In genomic region chr6:166629628-166630027, GRCh38 we compare ENCODE assay signal across 1 cellular context.
TF ChIP-seq lines count a peak whose summit lies in the region.

No MANE protein-coding gene starts in this region.

TF ChIP-seq in K562, 482 proteins besides CTCF, POLR2A, EP300 and RAD21 (continued from another document and continues in another):
- TF ChIP-seq E2F8 (IDR thresholded peaks at IDR 0.05; ENCODE audit: low read depth, partially characterized antibody) (no peak), CC2D1A (IDR thresholded peaks at IDR 0.05) (no peak), POLR3G (IDR thresholded peaks at IDR 0.05; ENCODE audit: extremely low read depth, insufficient read length, insufficient replicate concordance) (no peak), KLF1 (tag; IDR thresholded peaks at IDR 0.05) (no peak), JUND (IDR thresholded peaks at IDR 0.05; ENCODE audit: borderline replicate concordance, low read depth, low read length) (no peak), JUND (tag; IDR thresholded peaks at IDR 0.05; ENCODE audit: borderline replicate concordance, low read depth, low read length) (no peak), HDAC3 (IDR thresholded peaks at IDR 0.05; ENCODE audit: borderline replicate concordance, partially characterized antibody) (no peak), ZNF699 (CRISPR knock-in tag; IDR thresholded peaks at IDR 0.05; ENCODE audit: insufficient replicate concordance) (no peak), KAT2B (IDR thresholded peaks at IDR 0.05; ENCODE audit: low read depth, low read length) (no peak), PATZ1 (CRISPR knock-in tag; IDR thresholded peaks at IDR 0.05; ENCODE audit: borderline replicate concordance) (no peak), ZFP36 (IDR thresholded peaks at IDR 0.05; ENCODE audit: low read depth, low read length, partially characterized antibody) (no peak), RFX7 (CRISPR knock-in tag; IDR thresholded peaks at IDR 0.05) (no peak), CBFA2T3 (IDR thresholded peaks at IDR 0.05) (peak; percentile 65), CCNT2 (IDR thresholded peaks at IDR 0.05; ENCODE audit: borderline replicate concordance, extremely low read depth, insufficient read length, low read depth, low read length) (no peak), XRCC5 (IDR thresholded peaks at IDR 0.05; ENCODE audit: low read depth, low read length) (no peak), PPARD (CRISPR knock-in tag; IDR thresholded peaks at IDR 0.05) (no peak), TRIM24 (IDR thresholded peaks at IDR 0.05) (no peak), ZKSCAN3 (CRISPR knock-in tag; IDR thresholded peaks at IDR 0.05) (no peak), TEAD2 (tag; IDR thresholded peaks at IDR 0.05) (no peak), ADNP (tag; IDR thresholded peaks at IDR 0.05) (no peak), HDGF (IDR thresholded peaks at IDR 0.05) (no peak), ZNF778 (CRISPR knock-in tag; IDR thresholded peaks at IDR 0.05) (no peak), TRIM28 (IDR thresholded peaks at IDR 0.05) (no peak), NUFIP1 (IDR thresholded peaks at IDR 0.05; ENCODE audit: partially characterized antibody) (no peak), ETV6 (IDR thresholded peaks at IDR 0.05; ENCODE audit: borderline replicate concordance in 1 of 2, low read depth in 2 of 2, low read length in 1 of 2) (no peak), ETV6 (CRISPR knock-in tag; IDR thresholded peaks at IDR 0.05; ENCODE audit: borderline replicate concordance) (no peak), ZC3H8 (IDR thresholded peaks at IDR 0.05) (no peak), CREB1 (IDR thresholded peaks at IDR 0.05) (no peak), CREB1 (CRISPR knock-in tag; IDR thresholded peaks at IDR 0.05) (peak; percentile 22; the same call in 1 of the 2 replicates), ZNF696 (CRISPR knock-in tag; conservative IDR thresholded peaks at IDR 0.05) (no peak), RB1 (IDR thresholded peaks at IDR 0.05; ENCODE audit: low read depth) (no peak), KLF6 (CRISPR knock-in tag; IDR thresholded peaks at IDR 0.05; ENCODE audit: borderline replicate concordance) (no peak), SMARCB1 (IDR thresholded peaks at IDR 0.05; ENCODE audit: insufficient read length, low read depth) (no peak), LARP7 (IDR thresholded peaks at IDR 0.05) (no peak), ZNF586 (CRISPR knock-in tag; conservative IDR thresholded peaks at IDR 0.05) (no peak), EGR1 (conservative IDR thresholded peaks at IDR 0.05) (no peak), GABPB1 (CRISPR knock-in tag; IDR thresholded peaks at IDR 0.05) (no peak), HNRNPUL1 (IDR thresholded peaks at IDR 0.05; ENCODE audit: low read length) (no peak), SRSF1 (IDR thresholded peaks at IDR 0.05; ENCODE audit: low read depth, low read length) (no peak), ZNF224 (CRISPR knock-in tag; IDR thresholded peaks at IDR 0.05) (no peak), CGGBP1 (CRISPR knock-in tag; IDR thresholded peaks at IDR 0.05) (no peak), PRPF4 (IDR thresholded peaks at IDR 0.05; ENCODE audit: insufficient read depth, low read depth, low read length, poor library complexity, severe bottlenecking) (no peak), FOS (IDR thresholded peaks at IDR 0.05; ENCODE audit: extremely low read depth, insufficient read length) (no peak), ZNF24 (IDR thresholded peaks at IDR 0.05) (no peak), GMEB1 (CRISPR knock-in tag; IDR thresholded peaks at IDR 0.05) (no peak), LCOR (CRISPR knock-in tag; IDR thresholded peaks at IDR 0.05) (peak; percentile 89), NCOA2 (IDR thresholded peaks at IDR 0.05; ENCODE audit: partially characterized antibody in 2 of 2) (no peak), CREBBP (IDR thresholded peaks at IDR 0.05; ENCODE audit: low read depth, low read length) (no peak), ZNF76 (CRISPR knock-in tag; IDR thresholded peaks at IDR 0.05; ENCODE audit: borderline replicate concordance) (no peak)
- TF ChIP-seq, protein P1, sequence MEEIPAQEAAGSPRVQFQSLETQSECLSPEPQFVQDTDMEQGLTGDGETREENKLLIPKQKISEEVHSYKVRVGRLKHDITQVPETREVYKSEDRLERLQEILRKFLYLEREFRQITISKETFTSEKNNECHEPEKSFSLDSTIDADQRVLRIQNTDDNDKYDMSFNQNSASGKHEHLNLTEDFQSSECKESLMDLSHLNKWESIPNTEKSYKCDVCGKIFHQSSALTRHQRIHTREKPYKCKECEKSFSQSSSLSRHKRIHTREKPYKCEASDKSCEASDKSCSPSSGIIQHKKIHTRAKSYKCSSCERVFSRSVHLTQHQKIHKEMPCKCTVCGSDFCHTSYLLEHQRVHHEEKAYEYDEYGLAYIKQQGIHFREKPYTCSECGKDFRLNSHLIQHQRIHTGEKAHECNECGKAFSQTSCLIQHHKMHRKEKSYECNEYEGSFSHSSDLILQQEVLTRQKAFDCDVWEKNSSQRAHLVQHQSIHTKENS (CRISPR knock-in tag; IDR thresholded peaks at IDR 0.05), result no peak
- TF ChIP-seq, protein P2, sequence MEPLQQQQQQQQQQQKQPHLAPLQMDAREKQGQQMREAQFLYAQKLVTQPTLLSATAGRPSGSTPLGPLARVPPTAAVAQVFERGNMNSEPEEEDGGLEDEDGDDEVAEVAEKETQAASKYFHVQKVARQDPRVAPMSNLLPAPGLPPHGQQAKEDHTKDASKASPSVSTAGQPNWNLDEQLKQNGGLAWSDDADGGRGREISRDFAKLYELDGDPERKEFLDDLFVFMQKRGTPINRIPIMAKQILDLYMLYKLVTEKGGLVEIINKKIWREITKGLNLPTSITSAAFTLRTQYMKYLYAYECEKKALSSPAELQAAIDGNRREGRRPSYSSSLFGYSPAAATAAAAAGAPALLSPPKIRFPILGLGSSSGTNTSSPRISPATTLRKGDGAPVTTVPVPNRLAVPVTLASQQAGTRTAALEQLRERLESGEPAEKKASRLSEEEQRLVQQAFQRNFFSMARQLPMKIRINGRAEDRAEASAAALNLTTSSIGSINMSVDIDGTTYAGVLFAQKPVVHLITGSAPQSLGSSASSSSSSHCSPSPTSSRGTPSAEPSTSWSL (CRISPR knock-in tag; IDR thresholded peaks at IDR 0.05; ENCODE audit: borderline replicate concordance), result no peak
- TF ChIP-seq, protein P3, sequence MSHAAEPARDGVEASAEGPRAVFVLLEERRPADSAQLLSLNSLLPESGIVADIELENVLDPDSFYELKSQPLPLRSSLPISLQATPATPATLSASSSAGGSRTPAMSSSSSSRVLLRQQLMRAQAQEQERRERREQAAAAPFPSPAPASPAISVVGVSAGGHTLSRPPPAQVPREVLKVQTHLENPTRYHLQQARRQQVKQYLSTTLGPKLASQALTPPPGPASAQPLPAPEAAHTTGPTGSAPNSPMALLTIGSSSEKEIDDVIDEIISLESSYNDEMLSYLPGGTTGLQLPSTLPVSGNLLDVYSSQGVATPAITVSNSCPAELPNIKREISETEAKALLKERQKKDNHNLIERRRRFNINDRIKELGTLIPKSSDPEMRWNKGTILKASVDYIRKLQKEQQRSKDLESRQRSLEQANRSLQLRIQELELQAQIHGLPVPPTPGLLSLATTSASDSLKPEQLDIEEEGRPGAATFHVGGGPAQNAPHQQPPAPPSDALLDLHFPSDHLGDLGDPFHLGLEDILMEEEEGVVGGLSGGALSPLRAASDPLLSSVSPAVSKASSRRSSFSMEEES (CRISPR knock-in tag; IDR thresholded peaks at IDR 0.05), result no peak
- TF ChIP-seq, protein P4, sequence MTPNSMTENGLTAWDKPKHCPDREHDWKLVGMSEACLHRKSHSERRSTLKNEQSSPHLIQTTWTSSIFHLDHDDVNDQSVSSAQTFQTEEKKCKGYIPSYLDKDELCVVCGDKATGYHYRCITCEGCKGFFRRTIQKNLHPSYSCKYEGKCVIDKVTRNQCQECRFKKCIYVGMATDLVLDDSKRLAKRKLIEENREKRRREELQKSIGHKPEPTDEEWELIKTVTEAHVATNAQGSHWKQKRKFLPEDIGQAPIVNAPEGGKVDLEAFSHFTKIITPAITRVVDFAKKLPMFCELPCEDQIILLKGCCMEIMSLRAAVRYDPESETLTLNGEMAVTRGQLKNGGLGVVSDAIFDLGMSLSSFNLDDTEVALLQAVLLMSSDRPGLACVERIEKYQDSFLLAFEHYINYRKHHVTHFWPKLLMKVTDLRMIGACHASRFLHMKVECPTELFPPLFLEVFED (CRISPR knock-in tag; conservative IDR thresholded peaks at IDR 0.05), result 0 out of 2 replicates have a peak, but pooled peaks have one; percentile 29
- TF ChIP-seq, protein P5, sequence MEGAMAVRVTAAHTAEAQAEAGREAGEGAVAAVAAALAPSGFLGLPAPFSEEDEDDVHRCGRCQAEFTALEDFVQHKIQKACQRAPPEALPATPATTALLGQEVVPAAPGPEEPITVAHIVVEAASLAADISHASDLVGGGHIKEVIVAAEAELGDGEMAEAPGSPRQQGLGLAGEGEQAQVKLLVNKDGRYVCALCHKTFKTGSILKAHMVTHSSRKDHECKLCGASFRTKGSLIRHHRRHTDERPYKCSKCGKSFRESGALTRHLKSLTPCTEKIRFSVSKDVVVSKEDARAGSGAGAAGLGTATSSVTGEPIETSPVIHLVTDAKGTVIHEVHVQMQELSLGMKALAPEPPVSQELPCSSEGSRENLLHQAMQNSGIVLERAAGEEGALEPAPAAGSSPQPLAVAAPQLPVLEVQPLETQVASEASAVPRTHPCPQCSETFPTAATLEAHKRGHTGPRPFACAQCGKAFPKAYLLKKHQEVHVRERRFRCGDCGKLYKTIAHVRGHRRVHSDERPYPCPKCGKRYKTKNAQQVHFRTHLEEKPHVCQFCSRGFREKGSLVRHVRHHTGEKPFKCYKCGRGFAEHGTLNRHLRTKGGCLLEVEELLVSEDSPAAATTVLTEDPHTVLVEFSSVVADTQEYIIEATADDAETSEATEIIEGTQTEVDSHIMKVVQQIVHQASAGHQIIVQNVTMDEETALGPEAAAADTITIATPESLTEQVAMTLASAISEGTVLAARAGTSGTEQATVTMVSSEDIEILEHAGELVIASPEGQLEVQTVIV (CRISPR knock-in tag; IDR thresholded peaks at IDR 0.05; ENCODE audit: borderline replicate concordance), result no peak
- TF ChIP-seq, protein P6, sequence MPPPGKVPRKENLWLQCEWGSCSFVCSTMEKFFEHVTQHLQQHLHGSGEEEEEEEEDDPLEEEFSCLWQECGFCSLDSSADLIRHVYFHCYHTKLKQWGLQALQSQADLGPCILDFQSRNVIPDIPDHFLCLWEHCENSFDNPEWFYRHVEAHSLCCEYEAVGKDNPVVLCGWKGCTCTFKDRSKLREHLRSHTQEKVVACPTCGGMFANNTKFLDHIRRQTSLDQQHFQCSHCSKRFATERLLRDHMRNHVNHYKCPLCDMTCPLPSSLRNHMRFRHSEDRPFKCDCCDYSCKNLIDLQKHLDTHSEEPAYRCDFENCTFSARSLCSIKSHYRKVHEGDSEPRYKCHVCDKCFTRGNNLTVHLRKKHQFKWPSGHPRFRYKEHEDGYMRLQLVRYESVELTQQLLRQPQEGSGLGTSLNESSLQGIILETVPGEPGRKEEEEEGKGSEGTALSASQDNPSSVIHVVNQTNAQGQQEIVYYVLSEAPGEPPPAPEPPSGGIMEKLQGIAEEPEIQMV (tag; conservative IDR thresholded peaks at IDR 0.05; ENCODE audit: low read depth), result no peak
